8 cellular contexts compared by ENCODE assay signal in genomic region chr1:156727914-156728598, GRCh38. TPM values are rescaled to one million over a fixed set of nuclear protein-coding genes. Genes with fewer than 3 reads are reported as not detected.
A peak's percentile ranks its signal among the peaks of the same experiment; 100 is the strongest.
DNase-seq lines count a peak whose midpoint lies in the region; ATAC-seq and TF ChIP-seq lines count a peak whose summit lies in the region.

Gene METTL25B (plus strand): TSS chr1:156728469. CDS start chr1:156729105, 636 bp downstream.

- peak within 1 kb of the TSS; percentile 98 for H3K4me3 ChIP-seq in mesendoderm (ENCODE audit: low read length)

- H3K4ac ChIP-seq in mesendoderm (ENCODE audit: low read depth, low read length) = peak within 1 kb of the TSS; percentile 46

- peaks cover 8% of the 10 kb centered on the region for H3K4me1 ChIP-seq in mesendoderm (ENCODE audit: control insufficient read depth, low read depth, low read length)

- no CpG with 5 or more reads among the region's 46 CpGs for WGBS in mesendoderm (ENCODE audit: extremely low coverage, insufficient coverage, low lambda C conversion rate)

- peaks cover 3% of the 10 kb centered on the region for H3K36me3 ChIP-seq in mesendoderm (ENCODE audit: control insufficient read depth, insufficient read depth, low read length)

- H3K79me2 ChIP-seq in mesendoderm (ENCODE audit: control insufficient read depth, insufficient read depth, low read length) = peaks cover 52% of the 10 kb centered on the region

- H4K8ac ChIP-seq in mesendoderm (ENCODE audit: low read depth, low read length) = no peak within 1 kb of the TSS

- peaks cover 16 to 31% of the 10 kb centered on the region in 2 donors for H3K36me3 Mint-ChIP-seq in CD14-positive monocyte
- peaks cover 22% of the 10 kb centered on the region for H3K36me3 Mint-ChIP-seq in activated CD4-positive, alpha-beta T cell treated with anti-CD3 and anti-CD28 coated beads, Interleukin-2, amount 10 ng/mL, durations not matched to agents 7 days and 5 days (ENCODE audit: low read depth)

- peaks cover 34% of the 10 kb centered on the region for H3K79me1 ChIP-seq in mesendoderm (ENCODE audit: low read length)

- intact Hi-C loops in CD14-positive monocyte (cut with micrococcal nuclease) = loop anchor here in 1 of 2 donors (1.0 to 10.0 kb wide), 5 partner anchors 39 to 223 kb away; partner anchors contain the start of genes MEF2D and PRCC

- no peaks in the 10 kb centered on the region for H3K27me3 ChIP-seq in mesendoderm (ENCODE audit: insufficient read depth, low read length, poor library complexity)

- H3K56ac ChIP-seq in mesendoderm (ENCODE audit: low read length) = peak within 1 kb of the TSS; percentile 99

- H2AK5ac ChIP-seq in mesendoderm (ENCODE audit: low read length) = peak within 1 kb of the TSS; percentile 28

- DNase-seq in CD14-positive monocyte (ENCODE audit: low spot score) (peak; percentile 82), NCI-H510A treated with DMSO at 0.1 percent for 48 hours (lab: John Stamatoyannopoulos, UW) (peak; percentile 82), mesendoderm (peak; percentile 93)
- peak; percentile 82 for DNase-seq in activated CD4-positive, alpha-beta T cell treated with anti-CD3 and anti-CD28 coated beads, Interleukin-2, amount 10 ng/mL, durations not matched to agents 7 days and 5 days
- peak; percentile 66 for DNase-seq in effector CD8-positive, alpha-beta T cell (lab: John Stamatoyannopoulos, UW)
- peak; percentile 70 for DNase-seq in stimulated activated CD8-positive, alpha-beta memory T cell treated with anti-CD3 and anti-CD28 coated beads, Interleukin-4, amount 100 ng/mL, for 24 hours (ENCODE audit: low read depth)

- H4K5ac ChIP-seq in mesendoderm (ENCODE audit: low read length) = peak within 1 kb of the TSS; percentile 10

- POLR2A ChIA-PET in activated CD4-positive, alpha-beta T cell treated with anti-CD3 and anti-CD28 coated beads, Interleukin-2, amount 10 ng/mL, durations not matched to agents 7 days and 5 days (lab: Charles Lee) = interaction anchor here (0.7 to 1.8 kb wide), 8 partner anchors 11 to 71 kb away, joined by 3 to 12 read pairs (median 3); partner anchors contain the start of genes HDGF, MRPL24 and PRCC

- peak within 1 kb of the TSS; percentile 46 for H3K27ac ChIP-seq in mesendoderm (ENCODE audit: low read depth, low read length)

- no peak within 1 kb of the TSS for H2BK120ac ChIP-seq in mesendoderm (ENCODE audit: low read depth, low read length)

- peak within 1 kb of the TSS; percentile 62 for H2BK5ac ChIP-seq in mesendoderm (ENCODE audit: low read length)

- no peaks in the 10 kb centered on the region for H3K9me3 Mint-ChIP-seq in CD14-positive monocyte
- no peaks in the 10 kb centered on the region for H3K9me3 Mint-ChIP-seq in activated CD4-positive, alpha-beta T cell treated with anti-CD3 and anti-CD28 coated beads, Interleukin-2, amount 10 ng/mL, durations not matched to agents 7 days and 5 days

- H3K27me3 Mint-ChIP-seq in CD14-positive monocyte (ENCODE audit: low read depth in 3 of 3) = peaks cover 0 to 2% (median 0%) of the 10 kb centered on the region in 3 donors
- no peaks in the 10 kb centered on the region for H3K27me3 Mint-ChIP-seq in activated CD4-positive, alpha-beta T cell treated with anti-CD3 and anti-CD28 coated beads, Interleukin-2, amount 10 ng/mL, durations not matched to agents 7 days and 5 days

- peak within 1 kb of the TSS in 4 of 7 donors; percentile 97 to 98 (median 98) for H3K27ac Mint-ChIP-seq in CD14-positive monocyte
- H3K27ac Mint-ChIP-seq in activated CD4-positive, alpha-beta T cell treated with anti-CD3 and anti-CD28 coated beads, Interleukin-2, amount 10 ng/mL, durations not matched to agents 7 days and 5 days = no peak within 1 kb of the TSS

- ATAC-seq in GM19035 (IDR thresholded peaks at IDR 0.05; ENCODE audit: unreplicated experiment) (peak; percentile 59), HG03159 (IDR thresholded peaks at IDR 0.05; ENCODE audit: unreplicated experiment) (peak; percentile 56)

- H2BK15ac ChIP-seq in mesendoderm (replicated peaks; ENCODE audit: low read depth) = no peak within 1 kb of the TSS

- peaks cover 18% of the 10 kb centered on the region for H3K4me1 Mint-ChIP-seq in CD14-positive monocyte
- peaks cover 34% of the 10 kb centered on the region for H3K4me1 Mint-ChIP-seq in activated CD4-positive, alpha-beta T cell treated with anti-CD3 and anti-CD28 coated beads, Interleukin-2, amount 10 ng/mL, durations not matched to agents 7 days and 5 days

- peak within 1 kb of the TSS; percentile 89 for H3K4me2 ChIP-seq in mesendoderm (ENCODE audit: low read length)

- peak within 1 kb of the TSS; percentile 93 to 97 for H3K4me3 Mint-ChIP-seq in CD14-positive monocyte
- H3K4me3 Mint-ChIP-seq in activated CD4-positive, alpha-beta T cell treated with anti-CD3 and anti-CD28 coated beads, Interleukin-2, amount 10 ng/mL, durations not matched to agents 7 days and 5 days = no peak within 1 kb of the TSS

- H3K23ac ChIP-seq in mesendoderm (ENCODE audit: low read length) = no peak within 1 kb of the TSS

- CTCF ChIA-PET in activated CD4-positive, alpha-beta T cell treated with anti-CD3 and anti-CD28 coated beads, Interleukin-2, amount 10 ng/mL, durations not matched to agents 7 days and 5 days (lab: Charles Lee) = interaction anchor here (0.6 to 7.4 kb wide), 22 partner anchors 9 to 342 kb away, joined by 3 to 106 read pairs (median 4); partner anchors contain the start of genes CRABP2, INSRR, MRPL24 and NTRK1

- no peak for TF ChIP-seq CTCF in CD14-positive monocyte (IDR thresholded peaks at IDR 0.05)

- H3K18ac ChIP-seq in mesendoderm (ENCODE audit: low read length) = peak within 1 kb of the TSS; percentile 72

- H3K9ac ChIP-seq in mesendoderm (ENCODE audit: low read length) = peak within 1 kb of the TSS; percentile 99

RNA-seq across cellular contexts. Expression of gene METTL25B, which starts in this region (rescaled TPM):
- 1 to 10 TPM; 4.6 to 4.8 TPM for polyA plus RNA-seq in CD14-positive monocyte
- 10 to 100 TPM; 26.2 to 29.7 TPM for total RNA-seq in activated CD4-positive, alpha-beta T cell treated with anti-CD3 and anti-CD28 coated beads, Interleukin-2, amount 10 ng/mL, durations not matched to agents 7 days and 5 days
- 12.0 TPM for polyA plus RNA-seq in mesendoderm (2013, experiment 1 of 2)
- 11.6 TPM for polyA plus RNA-seq in mesendoderm (2013, experiment 2 of 2)

Comparison
In these comparisons a context has a peak if more than half of its experiments do, and no peak if none do; other contexts are left out.
1. Peak in every context shown above with its lines: DNase-seq, ATAC-seq, H3K4me3 ChIP-seq and H3K27ac ChIP-seq.